Comparison of ENCODE assay signal across 13 cellular contexts in genomic region chr10:58641708-58642107, GRCh38.
A peak's percentile ranks its signal among the peaks of the same experiment; 100 is the strongest.
DNase-seq lines count a peak whose midpoint lies in the region; ATAC-seq and TF ChIP-seq lines count a peak whose summit lies in the region.
"Had no signal": no experiment of that assay in that cellular context is flagged by ENCODE, and none has a peak within 500 bp of the region (broad histone marks: within the 10 kb centered on the region; RNA-seq: fewer than 3 reads in every experiment).

No MANE protein-coding gene starts in this region.

- no peak overlapping the region for H2BK15ac ChIP-seq in mesenchymal stem cell (ENCODE audit: low read depth, poor library complexity, severe bottlenecking)

- POLR2A ChIA-PET in activated CD4-positive, alpha-beta memory T cell treated with anti-CD3 and anti-CD28 coated beads for 36 hours (lab: Charles Lee) = interaction anchor here (0.6 kb wide), 1 partner anchor 19 kb away, joined by 3 read pairs; no protein-coding TSS in a partner anchor

- H3K9ac ChIP-seq in mesenchymal stem cell (ENCODE audit: low read length) = peak overlapping the region; percentile 86

- no peak overlapping the region for H3K18ac ChIP-seq in mesenchymal stem cell (ENCODE audit: low read depth in 1 of 2, low read length in 2 of 2)

- H2BK12ac ChIP-seq in mesenchymal stem cell (ENCODE audit: low read length in 2 of 2) = no peak overlapping the region

- peaks cover 73% of the 10 kb centered on the region for H3K4me1 Mint-ChIP-seq in chondrocyte (ENCODE audit: low read depth)
- no peaks in the 10 kb centered on the region for H3K4me1 Mint-ChIP-seq in activated CD4-positive, alpha-beta memory T cell treated with anti-CD3 and anti-CD28 coated beads for 36 hours (ENCODE audit: low read depth)
- H3K4me1 Mint-ChIP-seq: memory B cell had no signal

- TF ChIP-seq CTCF in chondrocyte (IDR thresholded peaks at IDR 0.05) = no peak

- no peak overlapping the region for H3K4me2 ChIP-seq in mesenchymal stem cell (ENCODE audit: low read length, poor library complexity, severe bottlenecking)

- ATAC-seq in esophagus mucosa = no peak
- ATAC-seq: Panc1 had no signal

- DNase-seq in AG08395 (ENCODE audit: low spot score) (peak; percentile 35), MG63 (no peak), chondrocyte (ENCODE audit: low spot score) (no peak), mesenchymal stem cell (peak; percentile 10), SW 1271 (lab: John Stamatoyannopoulos, UW) (no peak)
- no peak for DNase-seq in effector CD4-positive, alpha-beta T cell
- DNase-seq in activated CD4-positive, alpha-beta memory T cell treated with anti-CD3 and anti-CD28 coated beads for 36 hours = no peak
- DNase-seq: NCI-H1436 treated with DMSO at 0.1 percent for 48 hours; stimulated activated CD4-positive, alpha-beta T cell treated with anti-CD3 and anti-CD28 coated beads, Interleukin-15, amount 100 ng/mL, for 24 hours had no signal

- no peak overlapping the region for H2AK5ac ChIP-seq in mesenchymal stem cell (ENCODE audit: low read length, severe bottlenecking)

- WGBS in mesenchymal stem cell = no CpG with 5 or more reads among the region's 2 CpGs

- H4K8ac ChIP-seq in mesenchymal stem cell (ENCODE audit: low read length) = no peak overlapping the region

- H3K27me3 ChIP-seq in MG63 (no peaks in the 10 kb centered on the region), mesenchymal stem cell (ENCODE audit: control insufficient read depth in 1 of 2, insufficient read depth in 1 of 2, low read length in 2 of 2) (no peaks in the 10 kb centered on the region)
- H3K27me3 ChIP-seq: ovary had no signal

- no peaks in the 10 kb centered on the region for H3K36me3 Mint-ChIP-seq in chondrocyte (ENCODE audit: low read depth)
- H3K36me3 Mint-ChIP-seq in activated CD4-positive, alpha-beta memory T cell treated with anti-CD3 and anti-CD28 coated beads for 36 hours = no peaks in the 10 kb centered on the region
- H3K36me3 Mint-ChIP-seq: memory B cell had no signal

- H3K14ac ChIP-seq in mesenchymal stem cell (ENCODE audit: low read length in 2 of 2) = no peak overlapping the region

- no peak overlapping the region for H2AFZ ChIP-seq in mesenchymal stem cell (ENCODE audit: low read depth, low read length)

- no peaks in the 10 kb centered on the region for H3K27me3 Mint-ChIP-seq in chondrocyte (ENCODE audit: low read depth)
- H3K27me3 Mint-ChIP-seq in activated CD4-positive, alpha-beta memory T cell treated with anti-CD3 and anti-CD28 coated beads for 36 hours = no peaks in the 10 kb centered on the region

- H3K4me3 ChIP-seq in MG63 (peak overlapping the region; percentile 10; the same call in 1 of the 2 replicates), mesenchymal stem cell (ENCODE audit: insufficient read depth in 1 of 2, low read depth in 1 of 2, low read length in 2 of 2) (no peak overlapping the region)
- H3K4me3 ChIP-seq: ovary had no signal

- no peak overlapping the region for H2BK120ac ChIP-seq in mesenchymal stem cell (ENCODE audit: low read depth, low read length)

- H2BK5ac ChIP-seq in mesenchymal stem cell (ENCODE audit: low read depth, low read length, poor library complexity, severe bottlenecking) = no peak overlapping the region

- no peak overlapping the region for H3K23ac ChIP-seq in mesenchymal stem cell (ENCODE audit: low read length in 2 of 2)

- H3K4me1 ChIP-seq in mesenchymal stem cell (ENCODE audit: control insufficient read depth, insufficient read depth, low read depth, low read length) = peaks cover 8% of the 10 kb centered on the region

- H3K4ac ChIP-seq in mesenchymal stem cell (ENCODE audit: low read depth in 1 of 2, low read length in 2 of 2) = no peak overlapping the region

- no peaks in the 10 kb centered on the region for H3K79me1 ChIP-seq in mesenchymal stem cell (replicated peaks; ENCODE audit: low read length, poor library complexity, severe bottlenecking)

- H4K91ac ChIP-seq in mesenchymal stem cell (ENCODE audit: low read length) = no peak overlapping the region

- no peaks in the 10 kb centered on the region for H3K9me3 Mint-ChIP-seq in chondrocyte (ENCODE audit: low read depth)
- no peaks in the 10 kb centered on the region for H3K9me3 Mint-ChIP-seq in activated CD4-positive, alpha-beta memory T cell treated with anti-CD3 and anti-CD28 coated beads for 36 hours
- H3K9me3 Mint-ChIP-seq: memory B cell had no signal

- no peak overlapping the region for H3K4me3 Mint-ChIP-seq in chondrocyte (ENCODE audit: unreplicated experiment)
- H3K4me3 Mint-ChIP-seq in activated CD4-positive, alpha-beta memory T cell treated with anti-CD3 and anti-CD28 coated beads for 36 hours = no peak overlapping the region
- H3K4me3 Mint-ChIP-seq: memory B cell had no signal

- H3K27ac ChIP-seq in mesenchymal stem cell (ENCODE audit: low read length, poor library complexity, severe bottlenecking) = peak overlapping the region; percentile 73

- H3K9me3 ChIP-seq in MG63 (no peaks in the 10 kb centered on the region), mesenchymal stem cell (ENCODE audit: control insufficient read depth, low read length) (no peaks in the 10 kb centered on the region)
- H3K9me3 ChIP-seq: ovary had no signal

- H3K27ac Mint-ChIP-seq in chondrocyte (ENCODE audit: unreplicated experiment) = peak overlapping the region; percentile 55
- H3K27ac Mint-ChIP-seq in activated CD4-positive, alpha-beta memory T cell treated with anti-CD3 and anti-CD28 coated beads for 36 hours = no peak overlapping the region
- H3K27ac Mint-ChIP-seq: memory B cell had no signal

- intact Hi-C loops in activated CD4-positive, alpha-beta memory T cell treated with anti-CD3 and anti-CD28 coated beads for 36 hours (cut with micrococcal nuclease) = loop anchor here (10.0 kb wide), 1 partner anchor 107 kb away; no protein-coding TSS in a partner anchor

- CTCF ChIA-PET in activated CD4-positive, alpha-beta memory T cell treated with anti-CD3 and anti-CD28 coated beads for 36 hours (lab: Charles Lee) = interaction anchor here (0.7 to 0.8 kb wide), 2 partner anchors 319 to 341 kb away, joined by 4 to 5 read pairs; no protein-coding TSS in a partner anchor

- H3K36me3 ChIP-seq in MG63 (no peaks in the 10 kb centered on the region), mesenchymal stem cell (ENCODE audit: control insufficient read depth in 1 of 2, insufficient read depth in 2 of 2, low read depth in 1 of 2, low read length in 2 of 2) (no peaks in the 10 kb centered on the region)
- H3K36me3 ChIP-seq: ovary had no signal

Comparison
In these comparisons a context has a peak if more than half of its experiments do, and no peak if none do; other contexts are left out.
1. DNase-seq: peak in AG08395 (single experiment) and mesenchymal stem cell (single experiment); none in MG63 (single experiment), chondrocyte (single experiment), SW 1271 (0 of 2), effector CD4-positive, alpha-beta T cell (single experiment) and activated CD4-positive, alpha-beta memory T cell treated with anti-CD3 and anti-CD28 coated beads for 36 hours (single experiment).